Comparison of ENCODE assay signal across 24 cellular contexts in genomic region chr15:35678774-35679173, GRCh38.
"Had no signal": no experiment of that assay in that cellular context is flagged by ENCODE, and none has a peak within 500 bp of the region (broad histone marks: within the 10 kb centered on the region; RNA-seq: fewer than 3 reads in every experiment).

No MANE protein-coding gene starts in this region.

- DNase-seq: dermis blood vessel endothelial cell; dorsolateral prefrontal cortex; effector CD4-positive, alpha-beta T cell; effector memory CD4-positive, alpha-beta T cell; foreskin fibroblast; foreskin melanocyte; heart left ventricle; hypothalamus; immature natural killer cell; left cardiac atrium; left lung; left ventricle myocardium superior; lower lobe of right lung; mesenchymal stem cell; mucosa of descending colon; naive B cell had no signal

- H3K9me3 ChIP-seq: gastroesophageal sphincter, heart left ventricle, left lung, lower lobe of right lung, mucosa of descending colon had no signal

- H3K4me3 ChIP-seq: coronary artery, dorsolateral prefrontal cortex, gastroesophageal sphincter, heart left ventricle, hepatocyte, left lung, lower lobe of right lung, mucosa of descending colon had no signal

- H3K36me3 Mint-ChIP-seq: immature natural killer cell, mesothelial cell of epicardium, naive B cell had no signal

- H3K27me3 Mint-ChIP-seq: naive B cell had no signal

- H3K27me3 ChIP-seq: dorsolateral prefrontal cortex, gastroesophageal sphincter, heart left ventricle, hepatocyte, left lung had no signal

- FAIRE-seq: colon, endothelial cell of umbilical vein, keratinocyte had no signal

- H3K36me3 ChIP-seq: gastroesophageal sphincter, heart left ventricle, left lung, lower lobe of right lung had no signal

- H3K27ac Mint-ChIP-seq: immature natural killer cell, naive B cell had no signal

- H3K4me3 Mint-ChIP-seq: immature natural killer cell, mesothelial cell of epicardium, naive B cell had no signal

- H3K27ac ChIP-seq: coronary artery, dorsolateral prefrontal cortex, hepatocyte, left lung, lower lobe of right lung had no signal

- ATAC-seq: esophagus mucosa, gastroesophageal sphincter, heart left ventricle, left cardiac atrium, left lung, lower lobe of right lung, mucosa of descending colon had no signal

- H3K4me1 Mint-ChIP-seq: immature natural killer cell, naive B cell had no signal
